Comparison of ENCODE assay signal across 10 cellular contexts in the genomic region with DNA sequence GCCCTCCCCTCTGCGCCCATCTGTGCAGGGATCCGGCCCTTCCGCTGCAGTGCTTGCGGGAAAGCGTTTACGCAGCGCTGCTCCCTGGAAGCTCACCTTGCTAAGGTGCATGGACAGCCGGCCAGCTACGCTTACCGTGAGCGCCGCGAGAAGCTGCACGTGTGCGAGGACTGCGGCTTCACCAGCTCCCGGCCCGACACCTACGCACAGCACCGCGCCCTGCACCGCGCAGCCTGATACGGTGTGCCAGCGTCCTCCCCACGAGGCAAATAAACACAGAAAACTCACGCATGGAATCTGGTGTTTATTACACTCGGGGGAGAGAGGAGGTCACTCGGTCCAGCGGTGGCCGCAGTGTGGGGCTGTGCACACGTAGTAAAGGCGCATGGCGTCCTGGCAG. TPM values are rescaled to one million over a fixed set of nuclear protein-coding genes. Genes with fewer than 3 reads are reported as not detected.
A peak's percentile ranks its signal among the peaks of the same experiment; 100 is the strongest.
DNase-seq lines count a peak whose midpoint lies in the region; ATAC-seq, FAIRE-seq and TF ChIP-seq lines count a peak whose summit lies in the region.
"Had no signal": no experiment of that assay in that cellular context is flagged by ENCODE, and none has a peak within 500 bp of the region (broad histone marks: within the 10 kb centered on the region; RNA-seq: fewer than 3 reads in every experiment).

No MANE protein-coding gene starts in this region.

- CTCF ChIA-PET in activated B cell treated with CpG ODN at 0.5 μM for 24 hours (lab: Charles Lee): interaction anchor here (1.9 kb wide), 1 partner anchor 15 kb away, joined by 8 read pairs; no protein-coding TSS in a partner anchor

- H3K4me1 Mint-ChIP-seq in T-helper 2 cell treated with Interferon-gamma antibody and Interleukin-4, amounts not matched to agents 5 μg/mL and 100 μg/mL, for 36 hours (ENCODE audit: low read depth): peaks cover 26% of the 10 kb centered on the region
- H3K4me1 Mint-ChIP-seq in activated B cell treated with CpG ODN at 0.5 μM for 24 hours: peaks cover 43% of the 10 kb centered on the region
- peaks cover 46% of the 10 kb centered on the region for H3K4me1 Mint-ChIP-seq in stimulated activated memory B cell treated with anti-CD40 and anti-IgM and Interleukin-4, amounts not matched to agents 10 μg/mL and 1 μg/mL and 100 μg/mL, for 72 hours

- H3K27me3 Mint-ChIP-seq in T-helper 2 cell treated with Interferon-gamma antibody and Interleukin-4, amounts not matched to agents 5 μg/mL and 100 μg/mL, for 36 hours (ENCODE audit: low read depth): peaks cover 5% of the 10 kb centered on the region
- no peaks in the 10 kb centered on the region for H3K27me3 Mint-ChIP-seq in activated B cell treated with CpG ODN at 0.5 μM for 24 hours
- no peaks in the 10 kb centered on the region for H3K27me3 Mint-ChIP-seq in stimulated activated memory B cell treated with anti-CD40 and anti-IgM and Interleukin-4, amounts not matched to agents 10 μg/mL and 1 μg/mL and 100 μg/mL, for 72 hours

- intact Hi-C loops in activated B cell treated with CpG ODN at 0.5 μM for 24 hours (cut with micrococcal nuclease): loop anchor here (10.0 kb wide), 4 partner anchors 179 to 1541 kb away; partner anchors contain the start of genes COX6B1, ETV2, IGFLR1 and LIN37

- DNase-seq in T-helper 2 cell treated with Interferon-gamma antibody and Interleukin-4, amounts not matched to agents 5 μg/mL and 100 μg/mL, for 36 hours (ENCODE audit: low spot score): no peak
- DNase-seq in T-helper 2 cell (no peak), activated B cell treated with CpG ODN at 0.5 μM for 24 hours (no peak), foreskin fibroblast (no peak), NCI-H2081 treated with DMSO at 0.1 percent for 48 hours (lab: John Stamatoyannopoulos, UW) (no peak), HTR-8/SVneo (ENCODE audit: insufficient read length, low spot score) (no peak)

- H3K4me3 Mint-ChIP-seq in T-helper 2 cell treated with Interferon-gamma antibody and Interleukin-4, amounts not matched to agents 5 μg/mL and 100 μg/mL, for 36 hours: peak overlapping the region; percentile 96
- H3K4me3 Mint-ChIP-seq in activated B cell treated with CpG ODN at 0.5 μM for 24 hours: peak overlapping the region; percentile 92
- H3K4me3 Mint-ChIP-seq in stimulated activated memory B cell treated with anti-CD40 and anti-IgM and Interleukin-4, amounts not matched to agents 10 μg/mL and 1 μg/mL and 100 μg/mL, for 72 hours: peak overlapping the region; percentile 92

- ATAC-seq in activated B cell treated with CpG ODN at 0.5 μM for 24 hours (ENCODE audit: low read depth): no peak
- no peak for ATAC-seq in stimulated activated memory B cell treated with anti-CD40 and anti-IgM and Interleukin-4, amounts not matched to agents 10 μg/mL and 1 μg/mL and 100 μg/mL, for 72 hours
- ATAC-seq in HG03457 (IDR thresholded peaks at IDR 0.05; ENCODE audit: unreplicated experiment): no peak

- POLR2A ChIA-PET in activated B cell treated with CpG ODN at 0.5 μM for 24 hours (lab: Charles Lee): interaction anchor here (0.7 to 1.6 kb wide), 3 partner anchors 26 to 118 kb away, joined by 4 to 8 read pairs (median 4); partner anchors contain the start of genes CAPNS1, SDHAF1 and THAP8

- H3K27ac Mint-ChIP-seq in T-helper 2 cell treated with Interferon-gamma antibody and Interleukin-4, amounts not matched to agents 5 μg/mL and 100 μg/mL, for 36 hours: peak overlapping the region; percentile 52
- H3K27ac Mint-ChIP-seq in activated B cell treated with CpG ODN at 0.5 μM for 24 hours: peak overlapping the region; percentile 97
- peak overlapping the region; percentile 93 for H3K27ac Mint-ChIP-seq in stimulated activated memory B cell treated with anti-CD40 and anti-IgM and Interleukin-4, amounts not matched to agents 10 μg/mL and 1 μg/mL and 100 μg/mL, for 72 hours

- H3K9me3 Mint-ChIP-seq in T-helper 2 cell treated with Interferon-gamma antibody and Interleukin-4, amounts not matched to agents 5 μg/mL and 100 μg/mL, for 36 hours: no peaks in the 10 kb centered on the region
- no peaks in the 10 kb centered on the region for H3K9me3 Mint-ChIP-seq in activated B cell treated with CpG ODN at 0.5 μM for 24 hours
- no peaks in the 10 kb centered on the region for H3K9me3 Mint-ChIP-seq in stimulated activated memory B cell treated with anti-CD40 and anti-IgM and Interleukin-4, amounts not matched to agents 10 μg/mL and 1 μg/mL and 100 μg/mL, for 72 hours

- H3K36me3 Mint-ChIP-seq in T-helper 2 cell treated with Interferon-gamma antibody and Interleukin-4, amounts not matched to agents 5 μg/mL and 100 μg/mL, for 36 hours (ENCODE audit: low read depth): peaks cover 30% of the 10 kb centered on the region
- peaks cover 55% of the 10 kb centered on the region for H3K36me3 Mint-ChIP-seq in activated B cell treated with CpG ODN at 0.5 μM for 24 hours (ENCODE audit: low read depth)
- peaks cover 43% of the 10 kb centered on the region for H3K36me3 Mint-ChIP-seq in stimulated activated memory B cell treated with anti-CD40 and anti-IgM and Interleukin-4, amounts not matched to agents 10 μg/mL and 1 μg/mL and 100 μg/mL, for 72 hours

- FAIRE-seq in HTR-8/SVneo (lab: Jason Lieb, UNC): no peak
- FAIRE-seq: A204.1 had no signal

- TF ChIP-seq CTCF in activated B cell treated with CpG ODN at 0.5 μM for 24 hours (IDR thresholded peaks at IDR 0.05): no peak
- TF ChIP-seq CTCF in foreskin fibroblast (IDR thresholded peaks at IDR 0.05; ENCODE audit: low read depth, low read length): no peak

- H3K4me3 ChIP-seq in foreskin fibroblast (ENCODE audit: low read depth in 1 of 2, low read length in 2 of 2): peak overlapping the region; percentile 80 to 92

RNA-seq across cellular contexts. Expression of gene POLR2I, which starts 1.2 kb away (rescaled TPM):
- total RNA-seq in activated B cell treated with CpG ODN at 0.5 μM for 24 hours: 46.6 and 51.6 TPM in 2 replicates

RNA-seq across cellular contexts. Expression of gene TBCB, which starts 1.8 kb away (rescaled TPM):
- total RNA-seq in activated B cell treated with CpG ODN at 0.5 μM for 24 hours: 138 and 144 TPM in 2 replicates

RNA-seq across cellular contexts. Expression of gene OVOL3, which starts 2.5 kb away (rescaled TPM):
- total RNA-seq in activated B cell treated with CpG ODN at 0.5 μM for 24 hours: not detected in 2 replicates
- total RNA-seq: liver had no signal

RNA-seq across cellular contexts. Expression of gene CAPNS1, which starts 26.4 kb away (rescaled TPM):
- 442 and 477 TPM in 2 replicates for total RNA-seq in activated B cell treated with CpG ODN at 0.5 μM for 24 hours

RNA-seq across cellular contexts. Expression of gene COX7A1, which starts 38.8 kb away (rescaled TPM):
- not detected in 2 replicates for total RNA-seq in activated B cell treated with CpG ODN at 0.5 μM for 24 hours
